21 cellular contexts compared by ENCODE assay signal in the genomic region with DNA sequence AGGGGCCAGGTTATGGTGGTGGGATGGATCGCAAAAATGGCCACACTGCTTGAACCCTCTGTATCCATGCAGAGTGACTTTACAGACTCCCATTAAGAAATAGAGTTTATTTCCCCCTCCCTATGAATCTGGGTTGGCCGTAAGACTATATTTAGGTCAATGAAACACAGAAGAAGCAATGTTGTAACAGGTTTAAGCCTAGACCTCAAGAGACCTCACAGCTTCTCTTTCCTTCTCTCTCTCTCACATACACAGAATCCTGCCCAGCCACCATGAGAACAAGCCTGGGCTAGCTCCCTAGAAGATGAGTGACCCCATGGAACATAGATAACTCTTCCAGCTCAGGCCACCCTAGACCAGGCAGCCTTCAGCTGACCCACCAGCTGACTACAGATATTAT.
"Had no signal": no experiment of that assay in that cellular context is flagged by ENCODE, and none has a peak within 500 bp of the region (broad histone marks: within the 10 kb centered on the region; RNA-seq: fewer than 3 reads in every experiment).

No MANE protein-coding gene starts in this region.

- H3K36me3 ChIP-seq: adrenal gland, WERI-Rb-1 had no signal

- H3K9me3 Mint-ChIP-seq: activated naive CD4-positive, alpha-beta T cell treated with anti-CD3 and anti-CD28 coated beads, Interleukin-2, amount 10 ng/mL, durations not matched to agents 7 days and 5 days; activated naive CD8-positive, alpha-beta T cell treated with anti-CD3 and anti-CD28 coated beads, Interleukin-2, amount 10 ng/mL, durations not matched to agents 7 days and 5 days; activated T-cell treated with anti-CD3 and anti-CD28 coated beads, Interleukin-2, amount 50 U/mL, for 4 hours; IgD-negative memory B cell had no signal

- H3K27me3 ChIP-seq: adrenal gland had no signal

- H3K36me3 Mint-ChIP-seq: activated naive CD4-positive, alpha-beta T cell treated with anti-CD3 and anti-CD28 coated beads, Interleukin-2, amount 10 ng/mL, durations not matched to agents 7 days and 5 days; activated naive CD8-positive, alpha-beta T cell treated with anti-CD3 and anti-CD28 coated beads, Interleukin-2, amount 10 ng/mL, durations not matched to agents 7 days and 5 days had no signal

- H3K27me3 Mint-ChIP-seq: activated CD4-positive, alpha-beta T cell treated with anti-CD3 and anti-CD28 coated beads for 36 hours; activated naive CD4-positive, alpha-beta T cell treated with anti-CD3 and anti-CD28 coated beads, Interleukin-2, amount 10 ng/mL, durations not matched to agents 7 days and 5 days; activated naive CD8-positive, alpha-beta T cell treated with anti-CD3 and anti-CD28 coated beads, Interleukin-2, amount 10 ng/mL, durations not matched to agents 7 days and 5 days had no signal

- H3K4me3 ChIP-seq: adrenal gland had no signal

- H3K4me1 ChIP-seq: adrenal gland had no signal

- ATAC-seq: activated CD4-positive, alpha-beta T cell treated with anti-CD3 and anti-CD28 coated beads for 36 hours; activated T-cell treated with anti-CD3 and anti-CD28 coated beads, Interleukin-2, amount 50 U/mL, for 4 hours; PC-3 had no signal

- H3K4me3 Mint-ChIP-seq: activated CD4-positive, alpha-beta T cell treated with anti-CD3 and anti-CD28 coated beads for 36 hours; activated naive CD4-positive, alpha-beta T cell treated with anti-CD3 and anti-CD28 coated beads, Interleukin-2, amount 10 ng/mL, durations not matched to agents 7 days and 5 days; activated naive CD8-positive, alpha-beta T cell treated with anti-CD3 and anti-CD28 coated beads, Interleukin-2, amount 10 ng/mL, durations not matched to agents 7 days and 5 days; activated T-cell treated with anti-CD3 and anti-CD28 coated beads, Interleukin-2, amount 50 U/mL, for 4 hours; IgD-negative memory B cell had no signal

- H3K9me3 ChIP-seq: adrenal gland had no signal

- DNase-seq: activated CD4-positive, alpha-beta T cell treated with anti-CD3 and anti-CD28 coated beads for 36 hours; activated CD4-positive, alpha-beta T cell treated with anti-CD3 and anti-CD28 coated beads, Interleukin-2, amount 50 U/mL, for 1 hour; activated gamma-delta T cell; activated naive CD4-positive, alpha-beta T cell treated with anti-CD3 and anti-CD28 coated beads, Interleukin-2, amount 10 ng/mL, durations not matched to agents 7 days and 5 days; activated naive CD8-positive, alpha-beta T cell treated with anti-CD3 and anti-CD28 coated beads, Interleukin-2, amount 10 ng/mL, durations not matched to agents 7 days and 5 days; activated T-cell treated with anti-CD3 and anti-CD28 coated beads, Interleukin-2, amount 50 U/mL, for 4 hours; adrenal gland; central memory CD4-positive, alpha-beta T cell; KG1; NCI-H1105 treated with DMSO at 0.1 percent for 48 hours; NCI-H1436 treated with DMSO at 0.1 percent for 48 hours; NCI-H187; NCI-H2081; NCI-H510A treated with DMSO at 0.1 percent for 48 hours; NCI-H69; NK-92 treated with Interleukin-12 subunit alpha and Interleukin-12 subunit beta, amount 100 ng/mL, for 24 hours; PC-3; SHP77; T-helper 1 cell; WERI-Rb-1 had no signal

- H3K4me1 Mint-ChIP-seq: activated CD4-positive, alpha-beta T cell treated with anti-CD3 and anti-CD28 coated beads for 36 hours; activated naive CD4-positive, alpha-beta T cell treated with anti-CD3 and anti-CD28 coated beads, Interleukin-2, amount 10 ng/mL, durations not matched to agents 7 days and 5 days; activated naive CD8-positive, alpha-beta T cell treated with anti-CD3 and anti-CD28 coated beads, Interleukin-2, amount 10 ng/mL, durations not matched to agents 7 days and 5 days; IgD-negative memory B cell had no signal

- H3K27ac Mint-ChIP-seq: activated CD4-positive, alpha-beta T cell treated with anti-CD3 and anti-CD28 coated beads for 36 hours; activated naive CD4-positive, alpha-beta T cell treated with anti-CD3 and anti-CD28 coated beads, Interleukin-2, amount 10 ng/mL, durations not matched to agents 7 days and 5 days; activated naive CD8-positive, alpha-beta T cell treated with anti-CD3 and anti-CD28 coated beads, Interleukin-2, amount 10 ng/mL, durations not matched to agents 7 days and 5 days; IgD-negative memory B cell had no signal

- H3K27ac ChIP-seq: adrenal gland, WERI-Rb-1 had no signal
